9 cellular contexts compared by ENCODE assay signal in the genomic region with DNA sequence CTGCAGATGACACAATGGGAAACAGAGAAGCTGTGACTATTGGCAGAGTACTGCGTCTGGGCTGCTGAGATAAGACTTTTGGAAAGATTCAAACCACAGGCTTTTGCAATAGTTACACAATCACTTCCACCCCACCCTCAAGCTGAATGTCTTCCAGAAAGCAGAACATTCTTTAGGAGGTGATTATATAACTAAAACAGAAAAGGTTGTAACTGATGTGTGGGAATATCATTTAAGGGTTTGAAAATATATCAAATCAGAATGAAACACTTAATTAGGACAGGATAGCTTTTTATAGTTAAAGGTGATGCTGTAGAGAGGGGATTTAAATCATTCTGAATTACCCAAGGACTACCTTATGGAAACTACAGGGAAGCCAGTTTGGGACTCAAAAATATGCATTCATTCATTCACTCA.
DNase-seq lines count a peak whose midpoint lies in the region; ATAC-seq and TF ChIP-seq lines count a peak whose summit lies in the region.
"Had no signal": no experiment of that assay in that cellular context is flagged by ENCODE, and none has a peak within 500 bp of the region (broad histone marks: within the 10 kb centered on the region; RNA-seq: fewer than 3 reads in every experiment).

No MANE protein-coding gene starts in this region.

- no peaks in the 10 kb centered on the region for H3K9me3 ChIP-seq in mammary epithelial cell (replicated peaks; ENCODE audit: insufficient read depth, low read length)
- H3K9me3 ChIP-seq: Peyer's patch had no signal

- H2AFZ ChIP-seq in mammary epithelial cell (ENCODE audit: low read depth, low read length): no peak overlapping the region

- peaks cover 10% of the 10 kb centered on the region for H3K4me1 ChIP-seq in mammary epithelial cell (ENCODE audit: insufficient read depth, low read length)

- ATAC-seq in HG03520 (IDR thresholded peaks at IDR 0.05; ENCODE audit: unreplicated experiment): no peak

- no peaks in the 10 kb centered on the region for H3K79me2 ChIP-seq in mammary epithelial cell (ENCODE audit: insufficient read depth, low read length)

- dilution Hi-C loops in mammary epithelial cell (cut with HindIII; ENCODE audit: low sequenced_read_pairs): no loop called here

- in situ Hi-C loops in mammary epithelial cell (cut with MboI; ENCODE audit: low sequenced_read_pairs in 2 of 2): no loop called here

- no peak overlapping the region for H3K4me3 ChIP-seq in mammary epithelial cell (replicated peaks in 1 of 3; ENCODE audit: insufficient read depth in 1 of 3, low read depth in 2 of 3, low read length in 3 of 3)
- H3K4me3 ChIP-seq: Peyer's patch had no signal

- H3K9ac ChIP-seq in mammary epithelial cell (ENCODE audit: insufficient read depth, low read length): no peak overlapping the region

- no TSS peak for BruUV-seq in mammary epithelial cell (replicated peaks; lab: Mats Ljungman, UMichigan)

- no peaks in the 10 kb centered on the region for H4K20me1 ChIP-seq in mammary epithelial cell (ENCODE audit: insufficient read depth, low read length)

- WGBS in mammary epithelial cell (ENCODE audit: low coverage, missing lambda C conversion rate): 0% methylated on average over 1 of the region's 1 CpG

- H3K4me2 ChIP-seq in mammary epithelial cell (ENCODE audit: insufficient read depth, low read depth, low read length): peak overlapping the region; percentile 18

- no peak for TF ChIP-seq CTCF in mammary epithelial cell (conservative IDR thresholded peaks at IDR 0.05 in 1 of 2, IDR thresholded peaks at IDR 0.05 in 1 of 2; ENCODE audit: extremely low read depth in 1 of 2, insufficient read depth in 1 of 2, low read depth in 1 of 2, low read length in 2 of 2)

- no peaks in the 10 kb centered on the region for H3K27me3 ChIP-seq in mammary epithelial cell (ENCODE audit: insufficient read depth, low read length)
- H3K27me3 ChIP-seq: Peyer's patch had no signal

- H3K36me3 ChIP-seq in mammary epithelial cell (ENCODE audit: insufficient read depth, low read length): no peaks in the 10 kb centered on the region
- H3K36me3 ChIP-seq: Peyer's patch had no signal

- CTCF ChIA-PET in mammary epithelial cell (lab: Charles Lee; ENCODE audit: low non-redundant PET): no interaction called here

- DNase-seq in stimulated activated CD4-positive, alpha-beta T cell treated with anti-CD3 and anti-CD28 coated beads, Interleukin-1b, Interleukin-23, amount 100 ng/mL, for 48 hours: peak; percentile 21
- no peak for DNase-seq in stimulated activated CD4-positive, alpha-beta T cell treated with anti-CD3 and anti-CD28 coated beads, Interleukin-2, amount 100 ng/mL, for 24 hours
- peak; percentile 81 for DNase-seq in mammary epithelial cell
- peak; percentile 28 to 91 for DNase-seq in lung microvascular endothelial cell (ENCODE audit: low read depth in 2 of 2)
- DNase-seq in NCI-H1417 (lab: John Stamatoyannopoulos, UW): no peak
- no peak for DNase-seq in NCI-H510A (lab: John Stamatoyannopoulos, UW)
- DNase-seq in NCI-H1436 treated with DMSO at 0.1 percent for 48 hours (lab: John Stamatoyannopoulos, UW): no peak

- no peak overlapping the region for H3K27ac ChIP-seq in mammary epithelial cell (ENCODE audit: insufficient read depth, low read depth, low read length)

- intact Hi-C loops in mammary epithelial cell (cut with micrococcal nuclease): no loop called here

Comparison
In these comparisons a context has a peak if more than half of its experiments do, and no peak if none do; other contexts are left out.
1. DNase-seq: peak in stimulated activated CD4-positive, alpha-beta T cell treated with anti-CD3 and anti-CD28 coated beads, Interleukin-1b, Interleukin-23, amount 100 ng/mL, for 48 hours (single experiment), mammary epithelial cell (single experiment) and lung microvascular endothelial cell (2 of 2); none in stimulated activated CD4-positive, alpha-beta T cell treated with anti-CD3 and anti-CD28 coated beads, Interleukin-2, amount 100 ng/mL, for 24 hours (0 of 2), NCI-H1417 (0 of 3), NCI-H510A (single experiment) and NCI-H1436 treated with DMSO at 0.1 percent for 48 hours (single experiment).